Comparison of ENCODE assay signal across 11 cellular contexts in genomic region chr17:50059759-50060273, GRCh38. TPM values are rescaled to one million over a fixed set of nuclear protein-coding genes. Genes with fewer than 3 reads are reported as not detected.
DNase-seq lines count a peak whose midpoint lies in the region; ATAC-seq and TF ChIP-seq lines count a peak whose summit lies in the region.
"Had no signal": no experiment of that assay in that cellular context is flagged by ENCODE, and none has a peak within 500 bp of the region (broad histone marks: within the 10 kb centered on the region; RNA-seq: fewer than 3 reads in every experiment).

No MANE protein-coding gene starts in this region.

- DNase-seq in GM03348 (ENCODE audit: low spot score): peak; percentile 43
- DNase-seq in ascending aorta (ENCODE audit: low spot score in 2 of 2): peak; percentile 63 to 94
- no peak for DNase-seq in left ventricle myocardium inferior
- no peak for DNase-seq in retinal pigment epithelial cell (ENCODE audit: low read depth)
- no peak for DNase-seq in putamen (ENCODE audit: low spot score)
- DNase-seq: Caco-2, natural killer cell, T1000 had no signal

- no peak for TF ChIP-seq CTCF in ascending aorta (IDR thresholded peaks at IDR 0.05)
- no peak for TF ChIP-seq CTCF in left ventricle myocardium inferior (IDR thresholded peaks at IDR 0.05; ENCODE audit: borderline replicate concordance)
- TF ChIP-seq CTCF in retinal pigment epithelial cell (conservative IDR thresholded peaks at IDR 0.05; ENCODE audit: low read depth, low read length): no peak

- intact Hi-C loops in ascending aorta (cut with DNase I) (no loop called here), left ventricle myocardium inferior (cut with micrococcal nuclease) (no loop called here)

- H3K36me3 ChIP-seq in ascending aorta (no peaks in the 10 kb centered on the region), left ventricle myocardium inferior (no peaks in the 10 kb centered on the region)

- no peak for ATAC-seq in HG03095 (IDR thresholded peaks at IDR 0.05; ENCODE audit: unreplicated experiment)
- ATAC-seq in HG02884 (IDR thresholded peaks at IDR 0.05; ENCODE audit: unreplicated experiment): no peak
- no peak for ATAC-seq in GM19467 (IDR thresholded peaks at IDR 0.05; ENCODE audit: unreplicated experiment)
- ATAC-seq: natural killer cell had no signal

- H3K4me3 ChIP-seq in ascending aorta: peak overlapping the region; percentile 73 to 83
- peak overlapping the region; percentile 47 for H3K4me3 ChIP-seq in left ventricle myocardium inferior
- peak overlapping the region; percentile 94 for H3K4me3 ChIP-seq in retinal pigment epithelial cell (ENCODE audit: low read length)

- H3K4me1 ChIP-seq in ascending aorta (peaks cover 62 to 69% of the 10 kb centered on the region in 2 donors), left ventricle myocardium inferior (peaks cover 100% of the 10 kb centered on the region)

- H3K9me3 ChIP-seq in ascending aorta (no peaks in the 10 kb centered on the region), left ventricle myocardium inferior (replicated peaks) (no peaks in the 10 kb centered on the region)
- H3K9me3 ChIP-seq: Caco-2 had no signal

- peak overlapping the region; percentile 95 to 97 for H3K27ac ChIP-seq in ascending aorta
- peak overlapping the region; percentile 91 for H3K27ac ChIP-seq in left ventricle myocardium inferior (replicated peaks)

- H3K27me3 ChIP-seq in ascending aorta (no peaks in the 10 kb centered on the region), left ventricle myocardium inferior (ENCODE audit: low read depth) (no peaks in the 10 kb centered on the region)

RNA-seq across cellular contexts. Expression of gene ITGA3, which starts 3.9 kb away (rescaled TPM):
- total RNA-seq in ascending aorta: 222 TPM
- 17.0 TPM for total RNA-seq in left ventricle myocardium inferior

RNA-seq across cellular contexts. Expression of gene PDK2, which starts 35.3 kb away (rescaled TPM):
- 73.5 TPM for total RNA-seq in ascending aorta
- 206 TPM for total RNA-seq in left ventricle myocardium inferior

Comparison
In these comparisons a context has a peak if more than half of its experiments do, and no peak if none do; other contexts are left out.
1. DNase-seq: peak in GM03348 (single experiment) and ascending aorta (2 of 2); none in left ventricle myocardium inferior (single experiment), retinal pigment epithelial cell (single experiment) and putamen (single experiment).
2. RNA of gene ITGA3, which starts 3.9 kb away (total RNA-seq): 222 TPM in ascending aorta (single experiment); 17.0 TPM in left ventricle myocardium inferior (single experiment); every median in the first group is over 10 times any median in the second.
3. Peak in every context shown above with its lines, with median percentiles within 50 percentile points of each other: H3K4me3 ChIP-seq.